In the genomic region with DNA sequence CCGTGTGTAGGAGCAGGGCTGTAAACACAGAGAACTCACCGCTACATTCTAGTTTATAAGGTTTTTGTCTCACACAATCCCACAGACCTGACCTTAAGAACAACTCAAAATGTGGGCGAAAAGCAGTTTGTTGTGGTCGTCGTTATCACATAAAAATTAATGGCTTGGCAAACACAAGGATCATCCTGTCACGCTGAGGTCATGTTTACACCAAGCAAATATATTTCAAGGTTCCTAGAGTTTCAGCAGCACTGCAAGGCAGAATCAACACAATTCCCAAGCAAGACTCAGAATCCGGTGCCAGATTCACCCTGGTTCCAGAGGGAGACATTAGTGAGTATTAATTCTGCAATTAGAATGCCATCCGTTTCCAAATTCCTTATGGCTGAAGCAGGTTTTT, we compare ENCODE assay signal across 1 cellular context.
A peak's percentile ranks its signal among the peaks of the same experiment; 100 is the strongest.
TF ChIP-seq lines count a peak whose summit lies in the region.

No MANE protein-coding gene starts in this region.

TF ChIP-seq in HepG2, 621 proteins besides CTCF, POLR2A, EP300 and RAD21 (continued from another document and continues in another):
- TF ChIP-seq, protein P1, sequence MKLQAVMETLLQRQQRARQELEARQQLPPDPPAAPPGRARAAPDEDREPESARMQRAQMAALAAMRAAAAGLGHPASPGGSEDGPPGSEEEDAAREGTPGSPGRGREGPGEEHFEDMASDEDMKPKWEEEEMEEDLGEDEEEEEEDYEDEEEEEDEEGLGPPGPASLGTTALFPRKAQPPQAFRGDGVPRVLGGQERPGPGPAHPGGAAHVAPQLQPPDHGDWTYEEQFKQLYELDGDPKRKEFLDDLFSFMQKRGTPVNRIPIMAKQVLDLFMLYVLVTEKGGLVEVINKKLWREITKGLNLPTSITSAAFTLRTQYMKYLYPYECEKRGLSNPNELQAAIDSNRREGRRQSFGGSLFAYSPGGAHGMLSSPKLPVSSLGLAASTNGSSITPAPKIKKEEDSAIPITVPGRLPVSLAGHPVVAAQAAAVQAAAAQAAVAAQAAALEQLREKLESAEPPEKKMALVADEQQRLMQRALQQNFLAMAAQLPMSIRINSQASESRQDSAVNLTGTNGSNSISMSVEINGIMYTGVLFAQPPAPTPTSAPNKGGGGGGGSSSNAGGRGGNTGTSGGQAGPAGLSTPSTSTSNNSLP (IDR thresholded peaks at IDR 0.05; ENCODE audit: low read depth, low read length) = peak; percentile 65; the same call in 1 of the 2 replicates
- TF ChIP-seq ZNF138 (CRISPR knock-in tag; IDR thresholded peaks at IDR 0.05; ENCODE audit: low read depth) (no peak), ZNF556 (CRISPR knock-in tag; IDR thresholded peaks at IDR 0.05; ENCODE audit: borderline replicate concordance) (no peak), ZNF224 (CRISPR knock-in tag; IDR thresholded peaks at IDR 0.05) (0 out of 2 replicates have a peak, but pooled peaks have one; percentile 30), TGIF2 (CRISPR knock-in tag; IDR thresholded peaks at IDR 0.05) (no peak), ZNF253 (CRISPR knock-in tag; IDR thresholded peaks at IDR 0.05; ENCODE audit: borderline replicate concordance) (no peak), HIVEP1 (CRISPR knock-in tag; IDR thresholded peaks at IDR 0.05) (no peak), NR2F2 (IDR thresholded peaks at IDR 0.05; ENCODE audit: borderline replicate concordance, low read depth) (peak; percentile 97), MIXL1 (CRISPR knock-in tag; IDR thresholded peaks at IDR 0.05) (peak; percentile 91), SIN3A (IDR thresholded peaks at IDR 0.05; ENCODE audit: borderline replicate concordance, low read depth, low read length) (no peak), TP53 (CRISPR knock-in tag; conservative IDR thresholded peaks at IDR 0.05) (no peak), SMAD3 (CRISPR knock-in tag; IDR thresholded peaks at IDR 0.05) (no peak), SRF (IDR thresholded peaks at IDR 0.05; ENCODE audit: low read depth, low read length) (no peak), PPARG (CRISPR knock-in tag; conservative IDR thresholded peaks at IDR 0.05) (peak; percentile 63; the same call in 1 of the 2 replicates), ZNF781 (CRISPR knock-in tag; IDR thresholded peaks at IDR 0.05; ENCODE audit: borderline replicate concordance, not compliant biosample characterization) (no peak), ZNF180 (CRISPR knock-in tag; IDR thresholded peaks at IDR 0.05; ENCODE audit: borderline replicate concordance, low read depth) (no peak), SNAPC2 (CRISPR knock-in tag; IDR thresholded peaks at IDR 0.05) (0 out of 2 replicates have a peak, but pooled peaks have one; percentile 26), CSRNP2 (CRISPR knock-in tag; conservative IDR thresholded peaks at IDR 0.05; ENCODE audit: low read depth) (no peak), ZNF790 (CRISPR knock-in tag; IDR thresholded peaks at IDR 0.05; ENCODE audit: borderline replicate concordance) (no peak), TFDP2 (CRISPR knock-in tag; IDR thresholded peaks at IDR 0.05) (no peak), ZNF441 (CRISPR knock-in tag; IDR thresholded peaks at IDR 0.05; ENCODE audit: borderline replicate concordance) (0 out of 2 replicates have a peak, but pooled peaks have one; percentile 57), DZIP1 (CRISPR knock-in tag; IDR thresholded peaks at IDR 0.05) (no peak), TEAD3 (CRISPR knock-in tag; optimal IDR thresholded peaks at IDR 0.05; ENCODE audit: borderline replicate concordance) (no peak), FOXA1 (IDR thresholded peaks at IDR 0.05) (peak; percentile 61), FOXA1 (CRISPR knock-in tag; IDR thresholded peaks at IDR 0.05) (peak; percentile 97), ARID2 (CRISPR knock-in tag; IDR thresholded peaks at IDR 0.05; ENCODE audit: borderline replicate concordance) (no peak), ZNF816 (CRISPR knock-in tag; IDR thresholded peaks at IDR 0.05; ENCODE audit: borderline replicate concordance) (no peak), ARHGAP35 (CRISPR knock-in tag; IDR thresholded peaks at IDR 0.05; ENCODE audit: borderline replicate concordance) (no peak), ERF (CRISPR knock-in tag; IDR thresholded peaks at IDR 0.05) (0 out of 2 replicates have a peak, but pooled peaks have one; percentile 45), HHEX (CRISPR knock-in tag; IDR thresholded peaks at IDR 0.05) (peak; percentile 98), ZNF383 (CRISPR knock-in tag; IDR thresholded peaks at IDR 0.05; ENCODE audit: borderline replicate concordance) (no peak), HMG20A (CRISPR knock-in tag; IDR thresholded peaks at IDR 0.05; ENCODE audit: borderline replicate concordance) (peak; percentile 95), UBTF (CRISPR knock-in tag; IDR thresholded peaks at IDR 0.05) (peak; percentile 26; the same call in 1 of the 2 replicates), ZNF430 (CRISPR knock-in tag; IDR thresholded peaks at IDR 0.05) (peak; percentile 67; the same call in 1 of the 2 replicates), ZNF432 (CRISPR knock-in tag; IDR thresholded peaks at IDR 0.05; ENCODE audit: borderline replicate concordance) (no peak), SATB2 (CRISPR knock-in tag; IDR thresholded peaks at IDR 0.05) (no peak), U2AF1 (optimal IDR thresholded peaks at IDR 0.05; ENCODE audit: low read depth, low read length) (no peak), ZNF883 (CRISPR knock-in tag; IDR thresholded peaks at IDR 0.05; ENCODE audit: not compliant biosample characterization) (no peak)
- TF ChIP-seq, protein P2, sequence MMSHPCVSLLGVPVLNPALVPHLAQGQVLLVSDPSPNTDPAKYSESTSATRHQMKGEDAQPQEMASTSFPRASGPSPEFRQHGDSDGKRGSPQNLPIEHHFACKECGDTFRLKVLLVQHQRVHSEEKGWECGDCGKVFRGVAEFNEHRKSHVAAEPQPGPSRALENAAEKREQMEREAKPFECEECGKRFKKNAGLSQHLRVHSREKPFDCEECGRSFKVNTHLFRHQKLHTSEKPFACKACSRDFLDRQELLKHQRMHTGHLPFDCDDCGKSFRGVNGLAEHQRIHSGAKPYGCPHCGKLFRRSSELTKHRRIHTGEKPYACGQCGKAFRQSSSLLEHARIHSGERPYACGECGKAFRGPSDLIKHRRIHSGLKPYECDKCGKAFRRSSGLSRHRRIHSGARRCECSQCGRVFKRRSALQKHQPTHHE (CRISPR knock-in tag; IDR thresholded peaks at IDR 0.05; ENCODE audit: borderline replicate concordance) = no peak
- TF ChIP-seq, protein P3, sequence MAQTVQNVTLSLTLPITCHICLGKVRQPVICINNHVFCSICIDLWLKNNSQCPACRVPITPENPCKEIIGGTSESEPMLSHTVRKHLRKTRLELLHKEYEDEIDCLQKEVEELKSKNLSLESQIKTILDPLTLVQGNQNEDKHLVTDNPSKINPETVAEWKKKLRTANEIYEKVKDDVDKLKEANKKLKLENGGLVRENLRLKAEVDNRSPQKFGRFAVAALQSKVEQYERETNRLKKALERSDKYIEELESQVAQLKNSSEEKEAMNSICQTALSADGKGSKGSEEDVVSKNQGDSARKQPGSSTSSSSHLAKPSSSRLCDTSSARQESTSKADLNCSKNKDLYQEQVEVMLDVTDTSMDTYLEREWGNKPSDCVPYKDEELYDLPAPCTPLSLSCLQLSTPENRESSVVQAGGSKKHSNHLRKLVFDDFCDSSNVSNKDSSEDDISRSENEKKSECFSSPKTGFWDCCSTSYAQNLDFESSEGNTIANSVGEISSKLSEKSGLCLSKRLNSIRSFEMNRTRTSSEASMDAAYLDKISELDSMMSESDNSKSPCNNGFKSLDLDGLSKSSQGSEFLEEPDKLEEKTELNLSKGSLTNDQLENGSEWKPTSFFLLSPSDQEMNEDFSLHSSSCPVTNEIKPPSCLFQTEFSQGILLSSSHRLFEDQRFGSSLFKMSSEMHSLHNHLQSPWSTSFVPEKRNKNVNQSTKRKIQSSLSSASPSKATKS (CRISPR knock-in tag; IDR thresholded peaks at IDR 0.05) = no peak
- TF ChIP-seq, protein P4, sequence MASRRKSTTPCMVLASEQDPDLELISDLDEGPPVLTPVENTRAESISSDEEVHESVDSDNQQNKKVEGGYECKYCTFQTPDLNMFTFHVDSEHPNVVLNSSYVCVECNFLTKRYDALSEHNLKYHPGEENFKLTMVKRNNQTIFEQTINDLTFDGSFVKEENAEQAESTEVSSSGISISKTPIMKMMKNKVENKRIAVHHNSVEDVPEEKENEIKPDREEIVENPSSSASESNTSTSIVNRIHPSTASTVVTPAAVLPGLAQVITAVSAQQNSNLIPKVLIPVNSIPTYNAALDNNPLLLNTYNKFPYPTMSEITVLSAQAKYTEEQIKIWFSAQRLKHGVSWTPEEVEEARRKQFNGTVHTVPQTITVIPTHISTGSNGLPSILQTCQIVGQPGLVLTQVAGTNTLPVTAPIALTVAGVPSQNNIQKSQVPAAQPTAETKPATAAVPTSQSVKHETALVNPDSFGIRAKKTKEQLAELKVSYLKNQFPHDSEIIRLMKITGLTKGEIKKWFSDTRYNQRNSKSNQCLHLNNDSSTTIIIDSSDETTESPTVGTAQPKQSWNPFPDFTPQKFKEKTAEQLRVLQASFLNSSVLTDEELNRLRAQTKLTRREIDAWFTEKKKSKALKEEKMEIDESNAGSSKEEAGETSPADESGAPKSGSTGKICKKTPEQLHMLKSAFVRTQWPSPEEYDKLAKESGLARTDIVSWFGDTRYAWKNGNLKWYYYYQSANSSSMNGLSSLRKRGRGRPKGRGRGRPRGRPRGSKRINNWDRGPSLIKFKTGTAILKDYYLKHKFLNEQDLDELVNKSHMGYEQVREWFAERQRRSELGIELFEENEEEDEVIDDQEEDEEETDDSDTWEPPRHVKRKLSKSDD (CRISPR knock-in tag; IDR thresholded peaks at IDR 0.05; ENCODE audit: low read depth) = no peak
- TF ChIP-seq, protein P5, sequence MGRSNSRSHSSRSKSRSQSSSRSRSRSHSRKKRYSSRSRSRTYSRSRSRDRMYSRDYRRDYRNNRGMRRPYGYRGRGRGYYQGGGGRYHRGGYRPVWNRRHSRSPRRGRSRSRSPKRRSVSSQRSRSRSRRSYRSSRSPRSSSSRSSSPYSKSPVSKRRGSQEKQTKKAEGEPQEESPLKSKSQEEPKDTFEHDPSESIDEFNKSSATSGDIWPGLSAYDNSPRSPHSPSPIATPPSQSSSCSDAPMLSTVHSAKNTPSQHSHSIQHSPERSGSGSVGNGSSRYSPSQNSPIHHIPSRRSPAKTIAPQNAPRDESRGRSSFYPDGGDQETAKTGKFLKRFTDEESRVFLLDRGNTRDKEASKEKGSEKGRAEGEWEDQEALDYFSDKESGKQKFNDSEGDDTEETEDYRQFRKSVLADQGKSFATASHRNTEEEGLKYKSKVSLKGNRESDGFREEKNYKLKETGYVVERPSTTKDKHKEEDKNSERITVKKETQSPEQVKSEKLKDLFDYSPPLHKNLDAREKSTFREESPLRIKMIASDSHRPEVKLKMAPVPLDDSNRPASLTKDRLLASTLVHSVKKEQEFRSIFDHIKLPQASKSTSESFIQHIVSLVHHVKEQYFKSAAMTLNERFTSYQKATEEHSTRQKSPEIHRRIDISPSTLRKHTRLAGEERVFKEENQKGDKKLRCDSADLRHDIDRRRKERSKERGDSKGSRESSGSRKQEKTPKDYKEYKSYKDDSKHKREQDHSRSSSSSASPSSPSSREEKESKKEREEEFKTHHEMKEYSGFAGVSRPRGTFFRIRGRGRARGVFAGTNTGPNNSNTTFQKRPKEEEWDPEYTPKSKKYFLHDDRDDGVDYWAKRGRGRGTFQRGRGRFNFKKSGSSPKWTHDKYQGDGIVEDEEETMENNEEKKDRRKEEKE (IDR thresholded peaks at IDR 0.05) = no peak
